In the genomic region with DNA sequence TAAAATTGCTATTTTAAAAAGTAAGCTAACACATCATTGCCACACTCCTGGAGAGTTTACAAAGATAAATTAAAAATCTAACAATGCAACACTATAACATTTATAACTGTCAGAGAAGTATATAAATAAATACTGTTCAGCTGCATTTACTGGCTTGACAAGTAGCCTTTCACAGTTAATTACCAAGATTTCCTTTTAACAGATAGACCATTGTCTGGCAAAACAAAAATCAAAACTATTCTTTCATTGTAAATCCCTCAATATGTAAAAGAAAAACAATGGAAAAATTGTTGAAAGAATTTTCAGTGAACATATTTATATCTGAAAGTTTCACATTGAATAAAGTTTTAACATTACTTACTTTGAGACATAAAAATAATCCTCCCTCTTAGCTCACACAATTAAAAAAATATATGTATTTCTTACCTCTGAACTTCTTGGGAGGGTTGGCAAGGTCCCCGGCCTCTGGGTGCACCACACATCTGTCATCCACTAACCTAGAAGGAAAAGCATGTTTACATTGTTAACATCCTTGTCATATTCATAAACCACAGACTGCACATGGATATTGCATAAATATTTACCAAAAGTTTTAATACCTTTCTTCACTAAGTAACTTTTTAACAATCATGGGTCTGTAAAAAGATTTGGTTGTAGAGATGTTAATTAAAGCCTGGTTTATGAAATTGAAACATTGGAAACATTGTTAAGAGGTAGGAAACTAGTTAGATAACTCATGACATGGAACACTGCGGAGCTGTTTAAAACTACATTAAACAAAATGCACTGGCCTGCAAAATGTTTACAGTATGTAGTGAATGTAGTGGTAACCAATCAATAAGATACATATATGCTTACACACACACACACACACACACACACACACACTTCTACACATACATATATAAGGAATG, we compare ENCODE assay signal across 13 cellular contexts. TPM values are rescaled to one million over a fixed set of nuclear protein-coding genes. Genes with fewer than 3 reads are reported as not detected.
A peak's percentile ranks its signal among the peaks of the same experiment; 100 is the strongest.
DNase-seq lines count a peak whose midpoint lies in the region; ATAC-seq, FAIRE-seq and TF ChIP-seq lines count a peak whose summit lies in the region.
"Had no signal": no experiment of that assay in that cellular context is flagged by ENCODE, and none has a peak within 500 bp of the region (broad histone marks: within the 10 kb centered on the region; RNA-seq: fewer than 3 reads in every experiment).

No MANE protein-coding gene starts in this region.

- no peak overlapping the region for H3K27ac ChIP-seq in Panc1 (ENCODE audit: low read length)
- no peak overlapping the region for H3K27ac ChIP-seq in pancreas
- H3K27ac ChIP-seq in WERI-Rb-1, result no peak overlapping the region
- H3K27ac ChIP-seq in mesendoderm (ENCODE audit: low read depth, low read length), result no peak overlapping the region

- CTCF ChIA-PET in Panc1 (lab: Charles Lee), result no interaction called here

- H3K4ac ChIP-seq in mesendoderm (ENCODE audit: low read depth, low read length), result no peak overlapping the region

- no peak overlapping the region for H3K56ac ChIP-seq in mesendoderm (ENCODE audit: low read length)

- no peaks in the 10 kb centered on the region for H3K79me2 ChIP-seq in mesendoderm (ENCODE audit: control insufficient read depth, insufficient read depth, low read length)

- BruUV-seq in Panc1 (replicated peaks; lab: Mats Ljungman, UMichigan), result no TSS peak

- H3K18ac ChIP-seq in mesendoderm (ENCODE audit: low read length), result no peak overlapping the region

- 32 to 65% methylated on average over 2 of the region's 2 CpGs for WGBS in pancreas, 2 donors
- no CpG with 5 or more reads among the region's 2 CpGs for WGBS in mesendoderm (ENCODE audit: extremely low coverage, insufficient coverage, low lambda C conversion rate)

- no peak overlapping the region for H3K4me3 ChIP-seq in Panc1 (ENCODE audit: low read depth in 2 of 2, low read length in 2 of 2)
- no peak overlapping the region for H3K4me3 ChIP-seq in epithelial cell of esophagus (ENCODE audit: low read length)
- no peak overlapping the region for H3K4me3 ChIP-seq in pancreas
- no peak overlapping the region for H3K4me3 ChIP-seq in WERI-Rb-1 (ENCODE audit: low read depth, low read length)
- H3K4me3 ChIP-seq in mesendoderm (ENCODE audit: low read length), result no peak overlapping the region
- H3K4me3 ChIP-seq: esophagus muscularis mucosa had no signal

- no peaks in the 10 kb centered on the region for H3K79me1 ChIP-seq in mesendoderm (ENCODE audit: low read length)

- intact Hi-C loops in Panc1 (cut with micrococcal nuclease; ENCODE audit: unreplicated experiment), result no loop called here
- intact Hi-C loops in pancreas (cut with DNase I), result no loop called here

- H4K8ac ChIP-seq in mesendoderm (ENCODE audit: low read depth, low read length), result no peak overlapping the region

- H3K9ac ChIP-seq in mesendoderm (ENCODE audit: low read length), result no peak overlapping the region

- no peak overlapping the region for H3K23ac ChIP-seq in mesendoderm (ENCODE audit: low read length)

- POLR2A ChIA-PET in Panc1 (lab: Charles Lee), result no interaction called here

- H2BK15ac ChIP-seq in mesendoderm (replicated peaks; ENCODE audit: low read depth), result no peak overlapping the region

- peak; percentile 81 for FAIRE-seq in pancreas (lab: Jason Lieb, UNC)

- DNase-seq in GM04503 (ENCODE audit: low read depth) (peak; percentile 62), Panc1 (ENCODE audit: low read depth, low spot score) (no peak), epithelial cell of esophagus (ENCODE audit: low read depth) (peak; percentile 63), pancreas (no peak), WERI-Rb-1 (no peak), mesendoderm (no peak), ecto neural progenitor cell (ENCODE audit: low spot score) (no peak)
- DNase-seq: kidney glomerular epithelial cell; NCI-H1436 treated with DMSO at 0.1 percent for 48 hours; stimulated activated CD4-positive, alpha-beta T cell treated with anti-CD3 and anti-CD28 coated beads, Interleukin-1b, Interleukin-23, amount 100 ng/mL, for 48 hours had no signal

- H2BK120ac ChIP-seq in mesendoderm (ENCODE audit: low read depth, low read length), result no peak overlapping the region

- no peak overlapping the region for H3K4me2 ChIP-seq in mesendoderm (ENCODE audit: low read length)

- H2AK5ac ChIP-seq in mesendoderm (ENCODE audit: low read length), result no peak overlapping the region

- no peak overlapping the region for H4K5ac ChIP-seq in mesendoderm (ENCODE audit: low read length)

- H2BK5ac ChIP-seq in mesendoderm (ENCODE audit: low read length), result no peak overlapping the region

- H3K36me3 ChIP-seq in Panc1 (ENCODE audit: control insufficient read depth, insufficient read depth, low read length) (no peaks in the 10 kb centered on the region), pancreas (no peaks in the 10 kb centered on the region), WERI-Rb-1 (no peaks in the 10 kb centered on the region), mesendoderm (ENCODE audit: control insufficient read depth, insufficient read depth, low read length) (no peaks in the 10 kb centered on the region)
- H3K36me3 ChIP-seq: esophagus muscularis mucosa had no signal

- in situ Hi-C loops in Panc1 (cut with HindIII; ENCODE audit: low pct_unique_long_range_greater_than_20kb, low sequenced_read_pairs), result no loop called here

- no peak for TF ChIP-seq CTCF in Panc1 (IDR thresholded peaks at IDR 0.05)
- TF ChIP-seq CTCF in epithelial cell of esophagus (IDR thresholded peaks at IDR 0.05; ENCODE audit: insufficient read depth, low read depth, low read length, missing control alignments), result no peak
- TF ChIP-seq CTCF in pancreas (IDR thresholded peaks at IDR 0.05), result no peak
- no peak for TF ChIP-seq CTCF in WERI-Rb-1 (IDR thresholded peaks at IDR 0.05; ENCODE audit: low read depth, low read length)

- H3K27me3 ChIP-seq in Panc1 (ENCODE audit: control insufficient read depth, insufficient read depth, low read length) (no peaks in the 10 kb centered on the region), pancreas (no peaks in the 10 kb centered on the region), WERI-Rb-1 (ENCODE audit: insufficient read depth, low read depth, severe bottlenecking) (no peaks in the 10 kb centered on the region), mesendoderm (ENCODE audit: insufficient read depth, low read length, poor library complexity) (no peaks in the 10 kb centered on the region)
- H3K27me3 ChIP-seq: esophagus muscularis mucosa had no signal

- peak; percentile 79 for ATAC-seq in Panc1
- peak in 1 of 4 donors; percentile 23 for ATAC-seq in pancreas
- no peak for ATAC-seq in GM19324 (IDR thresholded peaks at IDR 0.05; ENCODE audit: low FRiP score, unreplicated experiment)
- ATAC-seq: stimulated activated memory B cell treated with anti-CD40 and anti-IgM and Interleukin-4, amounts not matched to agents 10 μg/mL and 1 μg/mL and 100 μg/mL, for 72 hours had no signal

- H3K9me3 ChIP-seq in Panc1 (ENCODE audit: control insufficient read depth, insufficient read depth, low read depth, low read length) (no peaks in the 10 kb centered on the region), pancreas (no peaks in the 10 kb centered on the region), WERI-Rb-1 (ENCODE audit: severe bottlenecking) (no peaks in the 10 kb centered on the region)
- H3K9me3 ChIP-seq: esophagus muscularis mucosa had no signal

- peaks cover 19% of the 10 kb centered on the region; the same call in 1 of the 2 replicates for H3K4me1 ChIP-seq in Panc1 (ENCODE audit: control insufficient read depth, insufficient read depth, low read length)
- H3K4me1 ChIP-seq in pancreas, result peaks cover 4 to 13% (median 5%) of the 10 kb centered on the region in 3 donors
- H3K4me1 ChIP-seq in mesendoderm (ENCODE audit: control insufficient read depth, low read depth, low read length), result no peaks in the 10 kb centered on the region

RNA-seq across cellular contexts. Expression of gene ITPR2, which starts 43.0 kb away (rescaled TPM):
- total RNA-seq in Panc1 (2021; ENCODE audit: unreplicated experiment) (41.8 TPM), pancreas (10 to 100 TPM; 19.9 to 51.8 (median 29.3) TPM)
- polyA plus RNA-seq in Panc1 (2012; ENCODE audit: insufficient read length), result 11.8 TPM
- 1 to 10 TPM; 3.3 TPM for polyA plus RNA-seq in pancreas
- 4.6 TPM for polyA plus RNA-seq in mesendoderm (2013, experiment 1 of 2)
- 4.7 TPM for polyA plus RNA-seq in mesendoderm (2013, experiment 2 of 2)

Comparison
In these comparisons a context has a peak if more than half of its experiments do, and no peak if none do; other contexts are left out.
1. DNase-seq: peak in GM04503 (single experiment) and epithelial cell of esophagus (single experiment); none in Panc1 (single experiment), pancreas (0 of 6), WERI-Rb-1 (single experiment), mesendoderm (single experiment) and ecto neural progenitor cell (single experiment).